Comparison of ENCODE assay signal across 26 cellular contexts in the genomic region with DNA sequence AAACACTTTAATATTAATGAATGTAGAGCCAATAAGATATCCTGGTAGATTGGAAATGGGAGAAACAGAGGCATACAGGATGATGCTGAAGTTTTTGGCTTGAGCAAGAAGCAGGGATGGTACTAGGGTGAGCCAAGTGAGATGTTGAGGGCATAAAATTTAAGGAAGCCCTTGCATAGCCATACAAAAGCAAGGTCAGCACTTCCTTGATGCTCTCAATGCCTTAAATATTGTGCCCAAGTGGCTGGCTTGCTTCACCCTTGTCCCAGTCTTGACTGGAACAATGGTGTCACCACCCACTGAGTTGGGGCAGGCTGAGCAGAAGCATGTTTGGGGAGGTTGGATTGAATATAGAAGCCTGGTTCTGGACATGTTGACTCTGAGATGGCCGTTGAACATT.
"Had no signal": no experiment of that assay in that cellular context is flagged by ENCODE, and none has a peak within 500 bp of the region (broad histone marks: within the 10 kb centered on the region; RNA-seq: fewer than 3 reads in every experiment).

No MANE protein-coding gene starts in this region.

- H3K4me3 ChIP-seq: hepatocyte, left lung, lower lobe of right lung, neural progenitor cell, ovary, right atrium auricular region, skin epidermis, stomach, testis, thyroid gland, transverse colon, uterus had no signal

- H2AFZ ChIP-seq: hepatocyte, neural progenitor cell had no signal

- H3K4me1 ChIP-seq: lower lobe of right lung, neural progenitor cell, right atrium auricular region, stomach, testis, thyroid gland, transverse colon, uterus had no signal

- H3K9me3 ChIP-seq: left lung, lower lobe of right lung, ovary, right atrium auricular region, stomach, testis, thyroid gland, transverse colon, uterus had no signal

- DNase-seq: kidney glomerular epithelial cell; left colon; left lung; lower lobe of right lung; mammary epithelial cell; mesendoderm; naive B cell; natural killer cell; nephron progenitor cell; ovary; stimulated activated CD4-positive, alpha-beta T cell treated with anti-CD3 and anti-CD28 coated beads, Interleukin-12 subunit alpha, Interleukin-12 subunit beta, amount 100 ng/mL, for 4 hours; stimulated activated CD4-positive, alpha-beta T cell treated with anti-CD3 and anti-CD28 coated beads, Interleukin-15, amount 100 ng/mL, for 24 hours; stimulated activated CD4-positive, alpha-beta T cell treated with anti-CD3 and anti-CD28 coated beads, Interleukin-2, amount 100 ng/mL, for 24 hours; stimulated activated CD4-positive, alpha-beta T cell treated with anti-CD3 and anti-CD28 coated beads, Interleukin-4, amount 100 ng/mL, for 1 hour; stimulated activated naive B cell treated with anti-CD40 and anti-IgM and Interleukin-4, amounts not matched to agents 10 μg/mL and 1 μg/mL and 100 μg/mL, for 72 hours; stimulated activated naive CD8-positive, alpha-beta T cell treated with anti-CD3 and anti-CD28 coated beads, Interleukin-15, Interleukin-2, amounts not matched to agents 100 U/mL and 50 U/mL, for 24 hours; stomach; testis; thyroid gland; transverse colon; uterus had no signal

- H3K27me3 ChIP-seq: hepatocyte, left lung, neural progenitor cell, ovary, right atrium auricular region, stomach, testis, thyroid gland, transverse colon, uterus had no signal

- H3K4me2 ChIP-seq: hepatocyte, neural progenitor cell had no signal

- H3K9ac ChIP-seq: neural progenitor cell had no signal

- H3K27ac ChIP-seq: hepatocyte, lower lobe of right lung, neural progenitor cell, ovary, right atrium auricular region, stomach, testis, thyroid gland, transverse colon, uterus had no signal

- FAIRE-seq: keratinocyte had no signal

- H3K79me2 ChIP-seq: hepatocyte had no signal

- H3K36me3 ChIP-seq: left lung, lower lobe of right lung, neural progenitor cell, ovary, right atrium auricular region, stomach, thyroid gland, transverse colon, uterus had no signal
